Comparison of ENCODE assay signal across 8 cellular contexts in genomic region chr12:64459388-64460024, GRCh38. TPM values are rescaled to one million over a fixed set of nuclear protein-coding genes. Genes with fewer than 3 reads are reported as not detected.
DNase-seq lines count a peak whose midpoint lies in the region; ATAC-seq and TF ChIP-seq lines count a peak whose summit lies in the region.

No MANE protein-coding gene starts in this region.

- H2AFZ ChIP-seq in OCI-LY3 (ENCODE audit: low read depth, low read length): peak overlapping the region; percentile 79

- no peaks in the 10 kb centered on the region for H4K20me1 ChIP-seq in OCI-LY3 (ENCODE audit: insufficient read depth, low read length)

- peak overlapping the region; percentile 98 for H3K4me2 ChIP-seq in OCI-LY3 (ENCODE audit: low read length)

- WGBS in spleen, 5 donors: 1 to 11% (median 1%) methylated on average over 3 of the region's 3 CpGs

- H3K27me3 ChIP-seq in cardiac muscle cell (no peaks in the 10 kb centered on the region), OCI-LY3 (ENCODE audit: low read depth, low read length) (no peaks in the 10 kb centered on the region), spleen (replicated peaks in 1 of 7) (no peaks in the 10 kb centered on the region)

- intact Hi-C loops in Right ventricle myocardium superior (cut with DNase I): no loop called here
- intact Hi-C loops in spleen (cut with DNase I; ENCODE audit: low total_unique reads): loop anchor here (10.0 kb wide), 1 partner anchor 55 kb away; the partner anchor contains the start of gene XPOT

- ATAC-seq in Right ventricle myocardium superior (ENCODE audit: poor library complexity): no peak
- no peak for ATAC-seq in HG03457 (IDR thresholded peaks at IDR 0.05; ENCODE audit: unreplicated experiment)

- no peaks in the 10 kb centered on the region for H3K9me3 ChIP-seq in cardiac muscle cell (ENCODE audit: low read depth)
- no peaks in the 10 kb centered on the region for H3K9me3 ChIP-seq in OCI-LY3 (ENCODE audit: insufficient read depth, low read length)
- no peaks in the 10 kb centered on the region for H3K9me3 ChIP-seq in spleen

- peak overlapping the region; percentile 14 for H3K27ac ChIP-seq in cardiac muscle cell
- H3K27ac ChIP-seq in OCI-LY3 (ENCODE audit: low read length): peak overlapping the region; percentile 41
- peak overlapping the region; percentile 24 to 85 (median 77) for H3K27ac ChIP-seq in spleen

- no peak for TF ChIP-seq POLR2A in spleen (IDR thresholded peaks at IDR 0.05)

- no peak overlapping the region for H3K4me3 ChIP-seq in cardiac muscle cell
- H3K4me3 ChIP-seq in OCI-LY3 (ENCODE audit: low read length): peak overlapping the region; percentile 78
- peak overlapping the region; percentile 2 for H3K4me3 ChIP-seq in fibroblast of pulmonary artery (replicated peaks; ENCODE audit: low read depth, low read length)
- peak overlapping the region in 7 of 8 donors; percentile 13 to 61 (median 27) for H3K4me3 ChIP-seq in spleen

- TF ChIP-seq CTCF in cardiac muscle cell (IDR thresholded peaks at IDR 0.05; ENCODE audit: low read depth, low read length): no peak
- no peak for TF ChIP-seq CTCF in OCI-LY3 (IDR thresholded peaks at IDR 0.05; ENCODE audit: low read depth, low read length)
- TF ChIP-seq CTCF in fibroblast of pulmonary artery (IDR thresholded peaks at IDR 0.05; ENCODE audit: low read length, missing control alignments): no peak
- TF ChIP-seq CTCF in spleen (IDR thresholded peaks at IDR 0.05 in 8 of 11, conservative IDR thresholded peaks at IDR 0.05 in 3 of 11): no peak

- peak overlapping the region; percentile 72 for H3K9ac ChIP-seq in OCI-LY3 (ENCODE audit: low read length)

- DNase-seq in cardiac muscle cell (ENCODE audit: low read depth in 1 of 2, low spot score in 1 of 2) (no peak), Right ventricle myocardium superior (no peak), fibroblast of pulmonary artery (ENCODE audit: low read depth) (no peak), spleen (peak; percentile 52), hepatic stellate cell (ENCODE audit: low spot score) (no peak), SKM-1 treated with dmso at 0.1 percent for 144 hours (lab: John Stamatoyannopoulos, UW; ENCODE audit: unreplicated experiment) (no peak)

- H3K79me2 ChIP-seq in OCI-LY3 (ENCODE audit: low read length): peaks cover 69% of the 10 kb centered on the region

- H3K4me1 ChIP-seq in cardiac muscle cell (ENCODE audit: low read depth) (peaks cover 4% of the 10 kb centered on the region), OCI-LY3 (ENCODE audit: low read length) (peaks cover 18% of the 10 kb centered on the region), spleen (peaks cover 23 to 69% (median 50%) of the 10 kb centered on the region in 6 donors)

- H3K36me3 ChIP-seq in cardiac muscle cell (peaks cover 7% of the 10 kb centered on the region), OCI-LY3 (replicated peaks; ENCODE audit: low read depth, low read length) (peaks cover 29% of the 10 kb centered on the region), spleen (peaks cover 0 to 73% (median 18%) of the 10 kb centered on the region in 6 donors)

RNA-seq across cellular contexts. Expression of gene TBK1, which starts 7.6 kb away (rescaled TPM):
- 9.0 and 9.7 TPM in 2 replicates for total RNA-seq in cardiac muscle cell
- 15.0 and 15.8 TPM in 2 replicates for polyA plus RNA-seq in cardiac muscle cell
- total RNA-seq in Right ventricle myocardium superior: 11.6 TPM
- total RNA-seq in spleen: 10 to 100 TPM; 27.5 to 55.2 (median 39.0) TPM
- 10 to 100 TPM; 13.9 to 22.2 (median 15.6) TPM for polyA plus RNA-seq in spleen

RNA-seq across cellular contexts. Expression of gene XPOT, which starts 55.3 kb away (rescaled TPM):
- total RNA-seq in cardiac muscle cell: 32.1 and 33.9 TPM in 2 replicates
- polyA plus RNA-seq in cardiac muscle cell: 27.6 and 50.5 TPM in 2 replicates
- total RNA-seq in Right ventricle myocardium superior: 27.9 TPM
- 10 to 100 TPM; 32.0 to 50.3 (median 46.7) TPM for total RNA-seq in spleen
- polyA plus RNA-seq in spleen: 10 to 100 TPM; 11.1 to 16.0 (median 12.2) TPM

Comparison
In these comparisons a context has a peak if more than half of its experiments do, and no peak if none do; other contexts are left out.
1. H3K27ac ChIP-seq: peak in every context shown above with its lines; median percentile 77 in spleen; 41 in OCI-LY3; 14 in cardiac muscle cell.